ENCODE assay signal across 12 cellular contexts in genomic region chr3:47398218-47398617, GRCh38.
"Had no signal": no experiment of that assay in that cellular context is flagged by ENCODE, and none has a peak within 500 bp of the region (broad histone marks: within the 10 kb centered on the region; RNA-seq: fewer than 3 reads in every experiment).

No MANE protein-coding gene starts in this region.

- H2AFZ ChIP-seq: neural progenitor cell had no signal

- H3K36me3 ChIP-seq: neural progenitor cell had no signal

- DNase-seq: activated CD4-positive, alpha-beta T cell treated with anti-CD3 and anti-CD28 coated beads for 1 hour; activated CD4-positive, alpha-beta T cell treated with anti-CD3 and anti-CD28 coated beads, Interleukin-2, amount 50 U/mL, for 4 hours; activated naive CD4-positive, alpha-beta T cell treated with Interleukin-2 at 50 U/mL for 16 hours; activated T-cell treated with anti-CD3 and anti-CD28 coated beads for 4 hours; aorta; left lung; naive B cell; spleen; T-helper 9 cell had no signal

- H3K9ac ChIP-seq: neural progenitor cell had no signal

- H3K27me3 ChIP-seq: left lung, neural progenitor cell, spleen had no signal

- H3K4me2 ChIP-seq: neural progenitor cell had no signal

- H3K4me3 ChIP-seq: left lung, neural progenitor cell, spleen had no signal

- ATAC-seq: esophagus mucosa, left lung, sciatic nerve had no signal

- H3K9me3 ChIP-seq: left lung, spleen had no signal

- H3K27ac ChIP-seq: left lung, neural progenitor cell, spleen had no signal
